ENCODE assay signal across 8 cellular contexts in genomic region chr2:156333951-156334495, GRCh38. TPM values are rescaled to one million over a fixed set of nuclear protein-coding genes. Genes with fewer than 3 reads are reported as not detected.
DNase-seq lines count a peak whose midpoint lies in the region; ATAC-seq and TF ChIP-seq lines count a peak whose summit lies in the region.

No MANE protein-coding gene starts in this region.

- H3K36me3 ChIP-seq in SJCRH30 (no peaks in the 10 kb centered on the region), iPS DF 6.9 (ENCODE audit: control insufficient read depth, insufficient read depth, low read length) (no peaks in the 10 kb centered on the region), gastrocnemius medialis (peaks cover 0 to 6% of the 10 kb centered on the region in 2 donors)

- intact Hi-C loops in gastrocnemius medialis (cut with DNase I; ENCODE audit: low total_unique reads): loop anchor here (1.0 to 10.0 kb wide), 4 partner anchors 8 to 451 kb away; partner anchors contain the start of gene GPD2

- in situ Hi-C loops in astrocyte of the cerebellum (cut with HindIII; ENCODE audit: low sequenced_read_pairs): no loop called here
- in situ Hi-C loops in gastrocnemius medialis (cut with MboI; ENCODE audit: low sequenced_read_pairs in 4 of 4): loop anchor here in 2 of 4 donors (10.0 to 25.0 kb wide), 2 partner anchors 71 to 253 kb away; no protein-coding TSS in a partner anchor

- no peaks in the 10 kb centered on the region for H3K27me3 ChIP-seq in SJCRH30
- peaks cover 27% of the 10 kb centered on the region for H3K27me3 ChIP-seq in iPS DF 6.9 (ENCODE audit: control insufficient read depth, insufficient read depth, low read length)
- no peaks in the 10 kb centered on the region for H3K27me3 ChIP-seq in gastrocnemius medialis

- H3K9me3 ChIP-seq in SJCRH30 (replicated peaks) (no peaks in the 10 kb centered on the region), iPS DF 6.9 (ENCODE audit: control insufficient read depth, insufficient read depth, low read length) (no peaks in the 10 kb centered on the region), gastrocnemius medialis (no peaks in the 10 kb centered on the region)

- H3K4me1 ChIP-seq in SJCRH30 (peaks cover 6% of the 10 kb centered on the region), iPS DF 6.9 (ENCODE audit: control insufficient read depth, insufficient read depth, low read length) (no peaks in the 10 kb centered on the region; the same call in 1 of the 2 replicates), gastrocnemius medialis (peaks cover 4 to 6% of the 10 kb centered on the region in 2 donors)

- no peak for TF ChIP-seq POLR2A in gastrocnemius medialis (IDR thresholded peaks at IDR 0.05)

- DNase-seq in D341Med (ENCODE audit: low spot score) (peak; percentile 61), SJCRH30 (peak; percentile 49 to 67), astrocyte of the cerebellum (ENCODE audit: low read depth) (no peak), iPS DF 6.9 (ENCODE audit: low read depth, low spot score) (no peak), gastrocnemius medialis (peak; percentile 28 to 63), germinal center (ENCODE audit: low spot score) (no peak)

- peak overlapping the region; percentile 71 for H3K4me3 ChIP-seq in SJCRH30
- peak overlapping the region; percentile 62 for H3K4me3 ChIP-seq in astrocyte of the cerebellum (ENCODE audit: low read depth, low read length)
- H3K4me3 ChIP-seq in iPS DF 6.9 (ENCODE audit: low read length): peak overlapping the region; percentile 50
- H3K4me3 ChIP-seq in gastrocnemius medialis: peak overlapping the region; percentile 67 to 97 (median 77)

- H3K27ac ChIP-seq in SJCRH30 (peak overlapping the region; percentile 48), iPS DF 6.9 (ENCODE audit: low read length) (no peak overlapping the region), gastrocnemius medialis (peak overlapping the region; percentile 94 to 98 (median 96))

- no CpG with 5 or more reads among the region's 48 CpGs for WGBS in iPS DF 6.9 (ENCODE audit: insufficient coverage, insufficient read length)

- ATAC-seq in GM19372 (IDR thresholded peaks at IDR 0.05; ENCODE audit: low read depth, unreplicated experiment) (peak; percentile 21), HG03457 (IDR thresholded peaks at IDR 0.05; ENCODE audit: unreplicated experiment) (peak; percentile 27), gastrocnemius medialis (peak; percentile 16 to 49)

- TF ChIP-seq CTCF in astrocyte of the cerebellum (IDR thresholded peaks at IDR 0.05; ENCODE audit: low read depth, low read length, missing control alignments): no peak
- peak in 1 of 5 experiments; percentile 14 for TF ChIP-seq CTCF in gastrocnemius medialis (IDR thresholded peaks at IDR 0.05 in 4 of 5, conservative IDR thresholded peaks at IDR 0.05 in 1 of 5)

RNA-seq across cellular contexts. Expression of gene NR4A2, which starts 1.5 kb away (rescaled TPM):
- total RNA-seq in SJCRH30 (2014; rRNA removed; shearing (Covaris generic)): 0.46 and 0.51 TPM in 2 replicates
- total RNA-seq in gastrocnemius medialis: 1 to 10 TPM in 3 of 4 donors, under 1 TPM in 1; 0.76 to 4.4 (median 1.6) TPM

Comparison
In these comparisons a context has a peak if more than half of its experiments do, and no peak if none do; other contexts are left out.
1. DNase-seq: peak in D341Med (single experiment), SJCRH30 (2 of 2) and gastrocnemius medialis (2 of 2); none in astrocyte of the cerebellum (single experiment), iPS DF 6.9 (single experiment) and germinal center (single experiment).
2. Peak in every context shown above with its lines, with median percentiles within 50 percentile points of each other: ATAC-seq and H3K4me3 ChIP-seq.